ENCODE assay signal across 13 cellular contexts in genomic region chr11:2805388-2806057, GRCh38.
DNase-seq lines count a peak whose midpoint lies in the region; FAIRE-seq and TF ChIP-seq lines count a peak whose summit lies in the region.
"Had no signal": no experiment of that assay in that cellular context is flagged by ENCODE, and none has a peak within 500 bp of the region (broad histone marks: within the 10 kb centered on the region; RNA-seq: fewer than 3 reads in every experiment).

No MANE protein-coding gene starts in this region.

- no peaks in the 10 kb centered on the region for H3K4me1 Mint-ChIP-seq in activated naive CD4-positive, alpha-beta T cell treated with anti-CD3 and anti-CD28 coated beads, Interleukin-2, amount 10 ng/mL, durations not matched to agents 7 days and 5 days
- H3K4me1 Mint-ChIP-seq in endodermal cell (peaks cover under 1% of the 10 kb centered on the region), neural progenitor cell (peaks cover 28% of the 10 kb centered on the region), type B pancreatic cell (ENCODE audit: unreplicated experiment) (peaks cover 25% of the 10 kb centered on the region)
- H3K4me1 Mint-ChIP-seq: stimulated activated memory B cell treated with anti-CD40 and anti-IgM and Interleukin-4, amounts not matched to agents 10 μg/mL and 1 μg/mL and 100 μg/mL, for 72 hours had no signal

- no peaks in the 10 kb centered on the region for H3K27me3 ChIP-seq in endodermal cell (ENCODE audit: control insufficient read depth, insufficient read depth, low read length, poor library complexity, severe bottlenecking)
- H3K27me3 ChIP-seq in neural progenitor cell: peaks cover 34% of the 10 kb centered on the region

- H3K4me1 ChIP-seq in endodermal cell (ENCODE audit: control insufficient read depth, insufficient read depth, low read length) (no peaks in the 10 kb centered on the region), neural progenitor cell (peaks cover 24% of the 10 kb centered on the region)

- H4K20me1 ChIP-seq in neural progenitor cell (ENCODE audit: low read depth): no peaks in the 10 kb centered on the region

- peak; percentile 9 for DNase-seq in activated naive CD4-positive, alpha-beta T cell treated with anti-CD3 and anti-CD28 coated beads, Interleukin-2, amount 10 ng/mL, durations not matched to agents 7 days and 5 days
- no peak for DNase-seq in activated naive CD4-positive, alpha-beta T cell (lab: John Stamatoyannopoulos, UW)
- peak; percentile 43 for DNase-seq in endodermal cell
- DNase-seq in neural progenitor cell (ENCODE audit: low spot score): no peak
- DNase-seq in type B pancreatic cell (ENCODE audit: extremely low spot score, unreplicated experiment): peak; percentile 55
- no peak for DNase-seq in GM12892 (ENCODE audit: insufficient read length)
- DNase-seq in D341Med (ENCODE audit: low spot score): no peak
- DNase-seq in activated T-cell treated with anti-CD3 and anti-CD28 coated beads for 4 hours: no peak
- DNase-seq: GF-D8, GM23248, NCI-H1048 had no signal

- H3K4me3 ChIP-seq in endodermal cell (ENCODE audit: low read length): no peak overlapping the region
- H3K4me3 ChIP-seq in neural progenitor cell: no peak overlapping the region
- H3K4me3 ChIP-seq: GM23248 had no signal

- TF ChIP-seq CTCF in endodermal cell (conservative IDR thresholded peaks at IDR 0.05) (no peak), neural progenitor cell (IDR thresholded peaks at IDR 0.05) (no peak), type B pancreatic cell (conservative IDR thresholded peaks at IDR 0.05) (no peak)

- FAIRE-seq in GM12892 (lab: Jason Lieb, UNC): no peak

- no peak overlapping the region for H3K9ac ChIP-seq in endodermal cell (ENCODE audit: extremely low read depth, low read length, poor library complexity, severe bottlenecking)
- no peak overlapping the region for H3K9ac ChIP-seq in neural progenitor cell
- H3K9ac ChIP-seq: GM23248 had no signal

- H3K79me2 ChIP-seq in neural progenitor cell (ENCODE audit: low read depth): no peaks in the 10 kb centered on the region

- H3K36me3 ChIP-seq in endodermal cell (ENCODE audit: control insufficient read depth, insufficient read depth, low read length): no peaks in the 10 kb centered on the region
- H3K36me3 ChIP-seq in neural progenitor cell: no peaks in the 10 kb centered on the region

- H3K4me3 Mint-ChIP-seq in activated naive CD4-positive, alpha-beta T cell treated with anti-CD3 and anti-CD28 coated beads, Interleukin-2, amount 10 ng/mL, durations not matched to agents 7 days and 5 days: no peak overlapping the region
- H3K4me3 Mint-ChIP-seq in endodermal cell (no peak overlapping the region), neural progenitor cell (peak overlapping the region; percentile 16), type B pancreatic cell (peak overlapping the region; percentile 26)
- H3K4me3 Mint-ChIP-seq: dendritic cell treated with granulocyte-macrophage colony-stimulating factor and Interleukin-4, amounts not matched to agents 40 ng/mL and 50 ng/mL, for 4 days; stimulated activated memory B cell treated with anti-CD40 and anti-IgM and Interleukin-4, amounts not matched to agents 10 μg/mL and 1 μg/mL and 100 μg/mL, for 72 hours had no signal

- H3K27ac Mint-ChIP-seq in activated naive CD4-positive, alpha-beta T cell treated with anti-CD3 and anti-CD28 coated beads, Interleukin-2, amount 10 ng/mL, durations not matched to agents 7 days and 5 days: no peak overlapping the region
- H3K27ac Mint-ChIP-seq in endodermal cell (no peak overlapping the region), neural progenitor cell (peak overlapping the region; percentile 98), type B pancreatic cell (peak overlapping the region; percentile 25)
- H3K27ac Mint-ChIP-seq: dendritic cell treated with granulocyte-macrophage colony-stimulating factor and Interleukin-4, amounts not matched to agents 40 ng/mL and 50 ng/mL, for 4 days; stimulated activated memory B cell treated with anti-CD40 and anti-IgM and Interleukin-4, amounts not matched to agents 10 μg/mL and 1 μg/mL and 100 μg/mL, for 72 hours had no signal

- no peak for TF ChIP-seq POLR2A in GM12892 (IDR thresholded peaks at IDR 0.05; ENCODE audit: low read depth, low read length)

- H3K9me3 Mint-ChIP-seq in activated naive CD4-positive, alpha-beta T cell treated with anti-CD3 and anti-CD28 coated beads, Interleukin-2, amount 10 ng/mL, durations not matched to agents 7 days and 5 days: no peaks in the 10 kb centered on the region
- H3K9me3 Mint-ChIP-seq in endodermal cell (peaks cover 3% of the 10 kb centered on the region), neural progenitor cell (peaks cover 11% of the 10 kb centered on the region), type B pancreatic cell (peaks cover 5% of the 10 kb centered on the region)
- H3K9me3 Mint-ChIP-seq: dendritic cell treated with granulocyte-macrophage colony-stimulating factor and Interleukin-4, amounts not matched to agents 40 ng/mL and 50 ng/mL, for 4 days had no signal

- H3K27ac ChIP-seq in endodermal cell (ENCODE audit: low read depth, low read length) (peak overlapping the region; percentile 58), neural progenitor cell (no peak overlapping the region)
- H3K27ac ChIP-seq: GM23248 had no signal

- H3K4me2 ChIP-seq in neural progenitor cell: no peak overlapping the region

- CTCF ChIA-PET in activated naive CD4-positive, alpha-beta T cell treated with anti-CD3 and anti-CD28 coated beads, Interleukin-2, amount 10 ng/mL, durations not matched to agents 7 days and 5 days (lab: Charles Lee): no interaction called here

- peak overlapping the region; percentile 36 for H2AFZ ChIP-seq in neural progenitor cell (replicated peaks)
- H2AFZ ChIP-seq: GM23248 had no signal

- H3F3A ChIP-seq in neural progenitor cell (ENCODE audit: low read depth): no peaks in the 10 kb centered on the region

- H3K9me3 ChIP-seq in endodermal cell (ENCODE audit: control insufficient read depth, low read length) (no peaks in the 10 kb centered on the region), neural progenitor cell (ENCODE audit: low read depth) (no peaks in the 10 kb centered on the region)

- 89 to 90% methylated on average over 16 to 20 of the region's 20 CpGs for WGBS in endodermal cell (ENCODE audit: insufficient coverage in 1 of 2, insufficient read length in 1 of 2), 2 experiments

- H3K36me3 Mint-ChIP-seq in activated naive CD4-positive, alpha-beta T cell treated with anti-CD3 and anti-CD28 coated beads, Interleukin-2, amount 10 ng/mL, durations not matched to agents 7 days and 5 days: no peaks in the 10 kb centered on the region
- H3K36me3 Mint-ChIP-seq in endodermal cell (ENCODE audit: low read depth) (no peaks in the 10 kb centered on the region), neural progenitor cell (no peaks in the 10 kb centered on the region), type B pancreatic cell (no peaks in the 10 kb centered on the region)

- peaks cover 4% of the 10 kb centered on the region for H3K27me3 Mint-ChIP-seq in activated naive CD4-positive, alpha-beta T cell treated with anti-CD3 and anti-CD28 coated beads, Interleukin-2, amount 10 ng/mL, durations not matched to agents 7 days and 5 days
- H3K27me3 Mint-ChIP-seq in endodermal cell (ENCODE audit: insufficient read depth) (peaks cover 63% of the 10 kb centered on the region), neural progenitor cell (ENCODE audit: insufficient read depth, low read depth) (peaks cover 19% of the 10 kb centered on the region), type B pancreatic cell (peaks cover 9% of the 10 kb centered on the region)
- H3K27me3 Mint-ChIP-seq: dendritic cell treated with granulocyte-macrophage colony-stimulating factor and Interleukin-4, amounts not matched to agents 40 ng/mL and 50 ng/mL, for 4 days; stimulated activated memory B cell treated with anti-CD40 and anti-IgM and Interleukin-4, amounts not matched to agents 10 μg/mL and 1 μg/mL and 100 μg/mL, for 72 hours had no signal

Comparison
In these comparisons a context has a peak if more than half of its experiments do, and no peak if none do; other contexts are left out.
1. DNase-seq: peak in activated naive CD4-positive, alpha-beta T cell treated with anti-CD3 and anti-CD28 coated beads, Interleukin-2, amount 10 ng/mL, durations not matched to agents 7 days and 5 days (single experiment), endodermal cell (single experiment) and type B pancreatic cell (single experiment); none in activated naive CD4-positive, alpha-beta T cell (0 of 4), neural progenitor cell (single experiment), GM12892 (single experiment), D341Med (single experiment) and activated T-cell treated with anti-CD3 and anti-CD28 coated beads for 4 hours (single experiment).
2. H3K27ac Mint-ChIP-seq: peak in neural progenitor cell (single experiment) and type B pancreatic cell (single experiment); none in activated naive CD4-positive, alpha-beta T cell treated with anti-CD3 and anti-CD28 coated beads, Interleukin-2, amount 10 ng/mL, durations not matched to agents 7 days and 5 days (single experiment) and endodermal cell (single experiment).
3. H3K4me3 Mint-ChIP-seq: peak in neural progenitor cell (single experiment) and type B pancreatic cell (single experiment); none in activated naive CD4-positive, alpha-beta T cell treated with anti-CD3 and anti-CD28 coated beads, Interleukin-2, amount 10 ng/mL, durations not matched to agents 7 days and 5 days (single experiment) and endodermal cell (single experiment).